In genomic region chr2:239368906-239369584, GRCh38 we compare ENCODE assay signal across 12 cellular contexts. TPM values are rescaled to one million over a fixed set of nuclear protein-coding genes. Genes with fewer than 3 reads are reported as not detected.
DNase-seq lines count a peak whose midpoint lies in the region; ATAC-seq and TF ChIP-seq lines count a peak whose summit lies in the region.
"Had no signal": no experiment of that assay in that cellular context is flagged by ENCODE, and none has a peak within 500 bp of the region (broad histone marks: within the 10 kb centered on the region; RNA-seq: fewer than 3 reads in every experiment).

No MANE protein-coding gene starts in this region.

- no peaks in the 10 kb centered on the region for H3K9me3 ChIP-seq in sigmoid colon

- peaks cover 0 to 72% (median 47%) of the 10 kb centered on the region in 4 donors for H3K4me1 ChIP-seq in sigmoid colon

- no peaks in the 10 kb centered on the region for H3K9me3 Mint-ChIP-seq in activated CD4-positive, alpha-beta T cell treated with anti-CD3 and anti-CD28 coated beads, Interleukin-2, amount 10 ng/mL, durations not matched to agents 24 days and 14 days
- H3K9me3 Mint-ChIP-seq in activated T-helper 17 cell treated with anti-CD3 and anti-CD28 coated beads, Interleukin-2, amount 50 U/mL, for 72 hours, result no peaks in the 10 kb centered on the region

- TF ChIP-seq EP300 in sigmoid colon (IDR thresholded peaks at IDR 0.05), result no peak

- TF ChIP-seq CTCF in sigmoid colon (IDR thresholded peaks at IDR 0.05), result no peak

- H3K4me3 Mint-ChIP-seq in activated CD4-positive, alpha-beta T cell treated with anti-CD3 and anti-CD28 coated beads, Interleukin-2, amount 10 ng/mL, durations not matched to agents 24 days and 14 days, result no peak overlapping the region
- H3K4me3 Mint-ChIP-seq in activated T-helper 17 cell treated with anti-CD3 and anti-CD28 coated beads, Interleukin-2, amount 50 U/mL, for 72 hours, result no peak overlapping the region

- no peak overlapping the region for H3K4me3 ChIP-seq in sigmoid colon

- no peaks in the 10 kb centered on the region for H3K27me3 ChIP-seq in sigmoid colon

- no peak for TF ChIP-seq POLR2A in sigmoid colon (IDR thresholded peaks at IDR 0.05)

- no peaks in the 10 kb centered on the region for H3K27me3 Mint-ChIP-seq in activated CD4-positive, alpha-beta T cell treated with anti-CD3 and anti-CD28 coated beads, Interleukin-2, amount 10 ng/mL, durations not matched to agents 24 days and 14 days
- no peaks in the 10 kb centered on the region for H3K27me3 Mint-ChIP-seq in activated T-helper 17 cell treated with anti-CD3 and anti-CD28 coated beads, Interleukin-2, amount 50 U/mL, for 72 hours

- H3K27ac ChIP-seq in sigmoid colon, result peak overlapping the region in 3 of 4 donors; percentile 71 to 97 (median 96)
- H3K27ac ChIP-seq: WERI-Rb-1 had no signal

- 75 to 87% methylated on average over 20 of the region's 20 CpGs for WGBS in sigmoid colon, 2 donors

- ATAC-seq in HG02943 (IDR thresholded peaks at IDR 0.05; ENCODE audit: low read depth, unreplicated experiment) (peak; percentile 26), esophagus mucosa (no peak), GM18907 (IDR thresholded peaks at IDR 0.05; ENCODE audit: unreplicated experiment) (no peak), HG03039 (IDR thresholded peaks at IDR 0.05; ENCODE audit: unreplicated experiment) (no peak)
- ATAC-seq in activated T-helper 17 cell treated with anti-CD3 and anti-CD28 coated beads, Interleukin-2, amount 50 U/mL, for 72 hours (replicated peaks), result no peak
- ATAC-seq: Right ventricle myocardium inferior had no signal

- intact Hi-C loops in activated CD4-positive, alpha-beta T cell treated with anti-CD3 and anti-CD28 coated beads, Interleukin-2, amount 10 ng/mL, durations not matched to agents 24 days and 14 days (cut with micrococcal nuclease), result loop anchor here (1.0 to 5.0 kb wide), 4 partner anchors 12 to 82 kb away; partner anchors contain the start of gene HDAC4
- intact Hi-C loops in sigmoid colon (cut with DNase I), result loop anchor here (2.0 kb wide), 1 partner anchor 26 kb away; no protein-coding TSS in a partner anchor

- peaks cover 16% of the 10 kb centered on the region for H3K4me1 Mint-ChIP-seq in activated CD4-positive, alpha-beta T cell treated with anti-CD3 and anti-CD28 coated beads, Interleukin-2, amount 10 ng/mL, durations not matched to agents 24 days and 14 days
- H3K4me1 Mint-ChIP-seq in activated T-helper 17 cell treated with anti-CD3 and anti-CD28 coated beads, Interleukin-2, amount 50 U/mL, for 72 hours, result peaks cover 27% of the 10 kb centered on the region

- H3K36me3 ChIP-seq in sigmoid colon, result no peaks in the 10 kb centered on the region
- H3K36me3 ChIP-seq: WERI-Rb-1 had no signal

- peaks cover 10% of the 10 kb centered on the region for H3K36me3 Mint-ChIP-seq in activated CD4-positive, alpha-beta T cell treated with anti-CD3 and anti-CD28 coated beads, Interleukin-2, amount 10 ng/mL, durations not matched to agents 24 days and 14 days (ENCODE audit: low read depth)
- H3K36me3 Mint-ChIP-seq in activated T-helper 17 cell treated with anti-CD3 and anti-CD28 coated beads, Interleukin-2, amount 50 U/mL, for 72 hours (ENCODE audit: low read depth), result no peaks in the 10 kb centered on the region

- DNase-seq in activated CD4-positive, alpha-beta T cell treated with anti-CD3 and anti-CD28 coated beads, Interleukin-2, amount 10 ng/mL, durations not matched to agents 24 days and 14 days, result no peak
- no peak for DNase-seq in activated CD4-positive, alpha-beta T cell treated with anti-CD3 and anti-CD28 coated beads for 48 hours
- DNase-seq in sigmoid colon, result peak; percentile 75
- DNase-seq: HCEC 1CT, NCI-H2081 treated with DMSO at 0.1 percent for 48 hours, WERI-Rb-1 had no signal

- H3K27ac Mint-ChIP-seq in activated CD4-positive, alpha-beta T cell treated with anti-CD3 and anti-CD28 coated beads, Interleukin-2, amount 10 ng/mL, durations not matched to agents 24 days and 14 days, result peak overlapping the region; percentile 36
- H3K27ac Mint-ChIP-seq in activated T-helper 17 cell treated with anti-CD3 and anti-CD28 coated beads, Interleukin-2, amount 50 U/mL, for 72 hours, result peak overlapping the region; percentile 75

RNA-seq across cellular contexts. Expression of gene HDAC4, which starts 31.8 kb away (rescaled TPM):
- 44.7 and 45.9 TPM in 2 replicates for total RNA-seq in activated CD4-positive, alpha-beta T cell treated with anti-CD3 and anti-CD28 coated beads, Interleukin-2, amount 10 ng/mL, durations not matched to agents 24 days and 14 days
- total RNA-seq in activated T-helper 17 cell treated with anti-CD3 and anti-CD28 coated beads, Interleukin-2, amount 50 U/mL, for 72 hours, result 10 to 100 TPM; 34.3 to 52.9 TPM
- total RNA-seq in sigmoid colon, result 100 to 1,000 TPM in 3 of 4 donors, 10 to 100 TPM in 1; 77.0 to 196 (median 139) TPM
- polyA plus RNA-seq in sigmoid colon, result 10 to 100 TPM in 1 of 3 donors, 1 to 10 TPM in 2; 1.8 to 16.4 (median 3.0) TPM
- total RNA-seq in esophagus mucosa, result 33.9 TPM
